Comparison of ENCODE assay signal across 1 cellular context in genomic region chr3:48240711-48241491, GRCh38.
A peak's percentile ranks its signal among the peaks of the same experiment; 100 is the strongest.
TF ChIP-seq lines count a peak whose summit lies in the region.

Gene ZNF589, plus strand, starts transcription at chr3:48241104. Its CDS starts 68 bp downstream, at chr3:48241172.

TF ChIP-seq in GM12878, 131 proteins besides CTCF, POLR2A, EP300 and RAD21 (continued from another document):
- peak; percentile 74 for TF ChIP-seq CHD2 (IDR thresholded peaks at IDR 0.05; ENCODE audit: borderline replicate concordance, low read depth, low read length)
- peak; percentile 70 for TF ChIP-seq ATF7 (IDR thresholded peaks at IDR 0.05; ENCODE audit: low read depth)
- TF ChIP-seq TARDBP (IDR thresholded peaks at IDR 0.05; ENCODE audit: borderline replicate concordance): peak; percentile 27; the same call in 1 of the 2 replicates
- TF ChIP-seq SMARCA5 (IDR thresholded peaks at IDR 0.05): no peak; the same call in 1 of the 2 replicates
- peak; percentile 53; the same call in 1 of the 2 replicates for TF ChIP-seq TCF12 (IDR thresholded peaks at IDR 0.05; ENCODE audit: low read depth, low read length)
- peak; percentile 56; the same call in 1 of the 2 replicates for TF ChIP-seq LARP7 (IDR thresholded peaks at IDR 0.05)
- no peak for TF ChIP-seq KDM1A (IDR thresholded peaks at IDR 0.05; ENCODE audit: borderline replicate concordance)
- no peak for TF ChIP-seq PBX3 (IDR thresholded peaks at IDR 0.05; ENCODE audit: insufficient replicate concordance, low read depth, low read length)
- peak; percentile 86; the same call in 1 of the 2 replicates for TF ChIP-seq ZNF687 (IDR thresholded peaks at IDR 0.05)
- TF ChIP-seq SIX5 (IDR thresholded peaks at IDR 0.05; ENCODE audit: low read depth, low read length, severe bottlenecking): peak; percentile 88
- peak; percentile 86 for TF ChIP-seq BACH1 (IDR thresholded peaks at IDR 0.05; ENCODE audit: borderline replicate concordance)
- no peak for TF ChIP-seq TCF7 (IDR thresholded peaks at IDR 0.05; ENCODE audit: borderline replicate concordance)
- no peak for TF ChIP-seq ZNF217 (IDR thresholded peaks at IDR 0.05)
- peak; percentile 58; the same call in 1 of the 2 replicates for TF ChIP-seq DPF2 (IDR thresholded peaks at IDR 0.05)
- no peak for TF ChIP-seq CBFB (IDR thresholded peaks at IDR 0.05; ENCODE audit: low read depth)
- peak; percentile 97 for TF ChIP-seq CREB1 (IDR thresholded peaks at IDR 0.05; ENCODE audit: low read depth)
- peak; percentile 85 for TF ChIP-seq TAF1 (IDR thresholded peaks at IDR 0.05; ENCODE audit: borderline replicate concordance, low read depth, low read length)
- no peak; the same call in none of the 2 replicates for TF ChIP-seq SMAD5 (IDR thresholded peaks at IDR 0.05; ENCODE audit: low read depth)
- no peak for TF ChIP-seq ZNF622 (IDR thresholded peaks at IDR 0.05)
- TF ChIP-seq NFXL1 (IDR thresholded peaks at IDR 0.05; ENCODE audit: borderline replicate concordance): no peak
- TF ChIP-seq RELA (IDR thresholded peaks at IDR 0.05; ENCODE audit: borderline replicate concordance, partially characterized antibody): peak; percentile 50
- no peak for TF ChIP-seq CBX3 (IDR thresholded peaks at IDR 0.05; ENCODE audit: borderline replicate concordance, low read depth)
- no peak for TF ChIP-seq NFYA (IDR thresholded peaks at IDR 0.05; ENCODE audit: borderline replicate concordance, low read depth, low read length)
- TF ChIP-seq ZSCAN29 (IDR thresholded peaks at IDR 0.05): peak; percentile 93
- no peak for TF ChIP-seq CEBPZ (IDR thresholded peaks at IDR 0.05; ENCODE audit: low read depth, low read length)
- TF ChIP-seq MTA2 (IDR thresholded peaks at IDR 0.05; ENCODE audit: low read depth): no peak
- no peak for TF ChIP-seq ZNF24 (IDR thresholded peaks at IDR 0.05)
- peak in 1 of 2 experiments; percentile 14; a peak in 1 of 4 replicates for TF ChIP-seq IKZF2 (IDR thresholded peaks at IDR 0.05)
- TF ChIP-seq EGR1 (IDR thresholded peaks at IDR 0.05; ENCODE audit: borderline replicate concordance in 1 of 2, low read depth in 2 of 2, low read length in 2 of 2): peak in 1 of 2 experiments; percentile 7; a peak in 1 of 3 replicates
- peak; percentile 27; the same call in 1 of the 2 replicates for TF ChIP-seq PKNOX1 (IDR thresholded peaks at IDR 0.05)
- no peak; the same call in 1 of the 2 replicates for TF ChIP-seq MAX (IDR thresholded peaks at IDR 0.05; ENCODE audit: low read depth, low read length)
- TF ChIP-seq PML (IDR thresholded peaks at IDR 0.05; ENCODE audit: low read length): peak; percentile 59
- TF ChIP-seq HDGF (IDR thresholded peaks at IDR 0.05): peak; percentile 43; the same call in 1 of the 2 replicates
- peak; percentile 36 for TF ChIP-seq MYC (IDR thresholded peaks at IDR 0.05; ENCODE audit: insufficient read depth, insufficient read length, insufficient replicate concordance, low read length, severe bottlenecking)
- TF ChIP-seq POLR2AphosphoS2 (IDR thresholded peaks at IDR 0.05; ENCODE audit: low read depth, low read length): peak; percentile 73
